ENCODE assay signal across 31 cellular contexts in the genomic region with DNA sequence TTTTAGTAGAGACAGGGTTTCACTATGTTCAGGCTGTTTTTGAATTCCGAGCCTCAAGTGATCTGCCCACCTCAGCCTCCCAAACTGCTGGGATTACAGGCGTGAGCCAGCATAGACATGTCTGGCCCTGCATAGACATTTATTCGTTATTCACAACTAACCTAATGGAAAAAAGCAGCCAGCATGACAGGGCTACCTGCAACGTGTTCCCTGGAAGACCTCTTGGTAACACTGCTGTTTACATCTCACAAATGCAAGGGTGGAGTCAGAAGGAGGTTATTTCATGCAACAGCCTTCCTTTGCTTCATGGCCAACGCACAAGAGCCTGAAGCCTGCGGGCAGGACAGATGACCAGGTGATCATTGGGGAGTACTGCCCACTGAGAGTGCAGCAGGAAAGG.
"Had no signal": no experiment of that assay in that cellular context is flagged by ENCODE, and none has a peak within 500 bp of the region (broad histone marks: within the 10 kb centered on the region; RNA-seq: fewer than 3 reads in every experiment).

No MANE protein-coding gene starts in this region.

- H3K36me3 Mint-ChIP-seq: mesothelial cell of epicardium; natural killer cell treated with Interleukin-12 subunit alpha and Interleukin-12 subunit beta and Interleukin-15 and Interleukin-18, amount 100 ng/mL, for 72 hours had no signal

- FAIRE-seq: endometrium, pancreas, small intestine had no signal

- H3K4me1 Mint-ChIP-seq: mesothelial cell of epicardium had no signal

- H3K4me3 ChIP-seq: esophagus muscularis mucosa, heart right ventricle, lung, mucosa of descending colon, pancreas, right lobe of liver, thoracic aorta, tibial nerve, upper lobe of right lung had no signal

- H3K27me3 Mint-ChIP-seq: progenitor cell of endocrine pancreas had no signal

- H3K9me3 ChIP-seq: esophagus muscularis mucosa, heart right ventricle, mucosa of descending colon, neutrophil, pancreas, right lobe of liver, thoracic aorta, tibial nerve, upper lobe of right lung had no signal

- H3K4me1 ChIP-seq: pancreas, right lobe of liver, tibial nerve, upper lobe of right lung had no signal

- H3K27ac ChIP-seq: esophagus muscularis mucosa, heart right ventricle, neutrophil, pancreas, right lobe of liver, thoracic aorta, tibial nerve, upper lobe of right lung had no signal

- H3K4me3 Mint-ChIP-seq: effector memory CD8-positive, alpha-beta T cell; immature natural killer cell; mesothelial cell of epicardium; naive B cell; natural killer cell treated with Interleukin-12 subunit alpha and Interleukin-12 subunit beta and Interleukin-15 and Interleukin-18, amount 100 ng/mL, for 72 hours; neural crest cell; stimulated activated naive B cell treated with anti-CD40 and anti-IgM and Interleukin-4, amounts not matched to agents 10 μg/mL and 1 μg/mL and 100 μg/mL, for 72 hours; stimulated activated naive CD8-positive, alpha-beta T cell treated with anti-CD3 and anti-CD28 coated beads, Interleukin-15, Interleukin-2, amounts not matched to agents 100 ng/mL and 50 ng/mL, for 24 hours had no signal

- ATAC-seq: effector memory CD8-positive, alpha-beta T cell; heart right ventricle; left lobe of liver; mucosa of descending colon; natural killer cell treated with Interleukin-12 subunit alpha and Interleukin-12 subunit beta and Interleukin-15 and Interleukin-18, amount 100 ng/mL, for 72 hours; right lobe of liver; stimulated activated naive B cell treated with anti-CD40 and anti-IgM and Interleukin-4, amounts not matched to agents 10 μg/mL and 1 μg/mL and 100 μg/mL, for 72 hours; upper lobe of right lung had no signal

- H3K36me3 ChIP-seq: esophagus muscularis mucosa, heart right ventricle, neutrophil, pancreas, right lobe of liver, thoracic aorta, upper lobe of right lung had no signal

- H3K9me3 Mint-ChIP-seq: effector memory CD8-positive, alpha-beta T cell; immature natural killer cell; mesothelial cell of epicardium; neural crest cell had no signal

- H3K27ac Mint-ChIP-seq: effector memory CD8-positive, alpha-beta T cell; mesothelial cell of epicardium; natural killer cell treated with Interleukin-12 subunit alpha and Interleukin-12 subunit beta and Interleukin-15 and Interleukin-18, amount 100 ng/mL, for 72 hours; progenitor cell of endocrine pancreas; stimulated activated naive B cell treated with anti-CD40 and anti-IgM and Interleukin-4, amounts not matched to agents 10 μg/mL and 1 μg/mL and 100 μg/mL, for 72 hours had no signal

- H3K27me3 ChIP-seq: pancreas, right lobe of liver, tibial nerve, upper lobe of right lung had no signal

- DNase-seq: cerebellar nuclear complex; cortex of kidney; effector memory CD8-positive, alpha-beta T cell; foreskin melanocyte; glutamatergic neuron; heart right ventricle; hypothalamus; immature natural killer cell; islet precursor cell; mesenchymal stem cell; mucosa of descending colon; naive B cell; pancreas; right lobe of liver; small intestine; stimulated activated CD4-positive, alpha-beta T cell treated with anti-CD3 and anti-CD28 coated beads, Interleukin-15, amount 100 ng/mL, for 24 hours; stimulated activated CD4-positive, alpha-beta T cell treated with anti-CD3 and anti-CD28 coated beads, Interleukin-2, amount 100 ng/mL, for 48 hours; stimulated activated naive B cell treated with anti-CD40 and anti-IgM and Interleukin-4, amounts not matched to agents 10 μg/mL and 1 μg/mL and 100 μg/mL, for 72 hours; upper lobe of right lung had no signal
